In genomic region chr1:40385437-40386310, GRCh38 we compare ENCODE assay signal across 8 cellular contexts. TPM values are rescaled to one million over a fixed set of nuclear protein-coding genes. Genes with fewer than 3 reads are reported as not detected.
A peak's percentile ranks its signal among the peaks of the same experiment; 100 is the strongest.
DNase-seq lines count a peak whose midpoint lies in the region; ATAC-seq and TF ChIP-seq lines count a peak whose summit lies in the region.

No MANE protein-coding gene starts in this region.

- peak overlapping the region; percentile 14 for H3K27ac Mint-ChIP-seq in HFFc6
- H3K27ac Mint-ChIP-seq in activated naive CD8-positive, alpha-beta T cell treated with anti-CD3 and anti-CD28 coated beads, Interleukin-2, amount 50 U/mL, for 24 hours = peak overlapping the region; percentile 99
- peak overlapping the region; percentile 100 for H3K27ac Mint-ChIP-seq in memory B cell

- H3K36me3 Mint-ChIP-seq in HFFc6 (ENCODE audit: low read depth) (no peaks in the 10 kb centered on the region), memory B cell (peaks cover 31% of the 10 kb centered on the region)
- H3K36me3 Mint-ChIP-seq in activated naive CD8-positive, alpha-beta T cell treated with anti-CD3 and anti-CD28 coated beads, Interleukin-2, amount 50 U/mL, for 24 hours (ENCODE audit: low read depth) = peaks cover 56% of the 10 kb centered on the region

- peak in 2 of 4 donors; percentile 51 to 60 for TF ChIP-seq POLR2A in upper lobe of left lung (IDR thresholded peaks at IDR 0.05)

- peak; percentile 67 for ATAC-seq in activated naive CD8-positive, alpha-beta T cell treated with anti-CD3 and anti-CD28 coated beads, Interleukin-2, amount 50 U/mL, for 24 hours
- peak; percentile 74 for ATAC-seq in memory B cell (ENCODE audit: low read depth)
- peak; percentile 77 to 81 for ATAC-seq in upper lobe of left lung (ENCODE audit: low FRiP score in 2 of 2)

- H3K4me1 Mint-ChIP-seq in HFFc6 (ENCODE audit: low read depth) (peaks cover 70% of the 10 kb centered on the region), memory B cell (peaks cover 71% of the 10 kb centered on the region)
- H3K4me1 Mint-ChIP-seq in activated naive CD8-positive, alpha-beta T cell treated with anti-CD3 and anti-CD28 coated beads, Interleukin-2, amount 50 U/mL, for 24 hours = peaks cover 95% of the 10 kb centered on the region

- H3K36me3 ChIP-seq in upper lobe of left lung = peaks cover 0 to 6% (median 0%) of the 10 kb centered on the region in 4 donors

- H3K9me3 Mint-ChIP-seq in HFFc6 (no peaks in the 10 kb centered on the region), memory B cell (no peaks in the 10 kb centered on the region)
- H3K9me3 Mint-ChIP-seq in activated naive CD8-positive, alpha-beta T cell treated with anti-CD3 and anti-CD28 coated beads, Interleukin-2, amount 50 U/mL, for 24 hours = no peaks in the 10 kb centered on the region

- H3K4me1 ChIP-seq in upper lobe of left lung = peaks cover 44 to 89% (median 83%) of the 10 kb centered on the region in 4 donors

- DNase-seq in GM13977 (ENCODE audit: low spot score) (peak; percentile 60), HFFc6 (no peak), NOMO-1 treated with dmso at 0.1 percent for 144 hours (lab: John Stamatoyannopoulos, UW; ENCODE audit: unreplicated experiment) (peak; percentile 28), memory B cell (ENCODE audit: low spot score in 2 of 2) (peak in 1 of 2 donors; percentile 80), upper lobe of left lung (peak in 1 of 2 donors; percentile 60), NCI-H2171 (lab: John Stamatoyannopoulos, UW) (no peak), amniotic stem cell (lab: John Stamatoyannopoulos, UW) (no peak)
- DNase-seq in activated naive CD8-positive, alpha-beta T cell treated with anti-CD3 and anti-CD28 coated beads, Interleukin-2, amount 50 U/mL, for 24 hours = peak; percentile 40

- H3K4me3 ChIP-seq in upper lobe of left lung = no peak overlapping the region

- peak overlapping the region; percentile 85 to 93 (median 90) for H3K27ac ChIP-seq in upper lobe of left lung

- TF ChIP-seq CTCF in GM13977 (IDR thresholded peaks at IDR 0.05; ENCODE audit: extremely low read depth, insufficient read depth, missing control alignments) (no peak), HFFc6 (IDR thresholded peaks at IDR 0.05) (no peak), upper lobe of left lung (IDR thresholded peaks at IDR 0.05) (no peak)

- H3K27me3 Mint-ChIP-seq in HFFc6 (ENCODE audit: insufficient read depth) (peaks cover 2% of the 10 kb centered on the region; the same call in 1 of the 2 replicates), memory B cell (no peaks in the 10 kb centered on the region)
- no peaks in the 10 kb centered on the region for H3K27me3 Mint-ChIP-seq in activated naive CD8-positive, alpha-beta T cell treated with anti-CD3 and anti-CD28 coated beads, Interleukin-2, amount 50 U/mL, for 24 hours

- TF ChIP-seq EP300 in upper lobe of left lung (IDR thresholded peaks at IDR 0.05) = peak in 3 of 4 donors; percentile 89 to 92 (median 92)

- no peak overlapping the region for H3K4me3 Mint-ChIP-seq in HFFc6
- peak overlapping the region; percentile 86 for H3K4me3 Mint-ChIP-seq in activated naive CD8-positive, alpha-beta T cell treated with anti-CD3 and anti-CD28 coated beads, Interleukin-2, amount 50 U/mL, for 24 hours
- H3K4me3 Mint-ChIP-seq in memory B cell = peak overlapping the region; percentile 85

- no peaks in the 10 kb centered on the region for H3K9me3 ChIP-seq in upper lobe of left lung

- in situ Hi-C loops in GM13977 (cut with MboI; ENCODE audit: low pct_unique_long_range_greater_than_20kb, low sequenced_read_pairs, unreplicated experiment) = no loop called here

- no peaks in the 10 kb centered on the region for H3K27me3 ChIP-seq in upper lobe of left lung

- WGBS in upper lobe of left lung, 2 donors = 48 to 56% methylated on average over 4 of the region's 4 CpGs

RNA-seq across cellular contexts. Expression of gene SMAP2, which starts 12.1 kb away (rescaled TPM):
- total RNA-seq in HFFc6 (2021; fragmentation: NEBNext Ultra II Directional; extraction: Animal tissue kit (Norgen Biotek cat#: 25700)) = 10 to 100 TPM; 27.7 to 37.5 (median 32.7) TPM
- total RNA-seq in upper lobe of left lung = 10 to 100 TPM; 68.7 to 95.3 (median 72.2) TPM

Comparison
In these comparisons a context has a peak if more than half of its experiments do, and no peak if none do; other contexts are left out.
1. DNase-seq: peak in GM13977 (single experiment), NOMO-1 treated with dmso at 0.1 percent for 144 hours (single experiment) and activated naive CD8-positive, alpha-beta T cell treated with anti-CD3 and anti-CD28 coated beads, Interleukin-2, amount 50 U/mL, for 24 hours (single experiment); none in HFFc6 (single experiment), NCI-H2171 (single experiment) and amniotic stem cell (single experiment).
2. H3K27ac Mint-ChIP-seq: peak in every context shown above with its lines; median percentile 100 in memory B cell; 99 in activated naive CD8-positive, alpha-beta T cell treated with anti-CD3 and anti-CD28 coated beads, Interleukin-2, amount 50 U/mL, for 24 hours; 14 in HFFc6.
3. Peak in every context shown above with its lines, with median percentiles within 50 percentile points of each other: ATAC-seq.